Comparison of ENCODE assay signal across 21 cellular contexts in genomic region chr9:92658611-92659010, GRCh38. TPM values are rescaled to one million over a fixed set of nuclear protein-coding genes. Genes with fewer than 3 reads are reported as not detected.
DNase-seq lines count a peak whose midpoint lies in the region; ATAC-seq and TF ChIP-seq lines count a peak whose summit lies in the region.
"Had no signal": no experiment of that assay in that cellular context is flagged by ENCODE, and none has a peak within 500 bp of the region (broad histone marks: within the 10 kb centered on the region; RNA-seq: fewer than 3 reads in every experiment).

No MANE protein-coding gene starts in this region.

- H3K27ac ChIP-seq in aorta (ENCODE audit: low read depth in 1 of 2, low read length in 2 of 2) = no peak overlapping the region
- H3K27ac ChIP-seq: A549 had no signal

- H3K36me3 Mint-ChIP-seq in natural killer cell treated with Interleukin-12 subunit alpha and Interleukin-12 subunit beta and Interleukin-15 and Interleukin-18, amount 100 ng/mL, for 72 hours = no peaks in the 10 kb centered on the region
- no peaks in the 10 kb centered on the region for H3K36me3 Mint-ChIP-seq in natural killer cell

- H3K27ac Mint-ChIP-seq in natural killer cell treated with Interleukin-12 subunit alpha and Interleukin-12 subunit beta and Interleukin-15 and Interleukin-18, amount 100 ng/mL, for 72 hours = no peak overlapping the region
- no peak overlapping the region for H3K27ac Mint-ChIP-seq in natural killer cell
- H3K27ac Mint-ChIP-seq: CD14-positive monocyte; CD4-positive, alpha-beta T cell; GM23338 had no signal

- peaks cover 12 to 13% of the 10 kb centered on the region in 2 donors for H3K4me1 Mint-ChIP-seq in natural killer cell treated with Interleukin-12 subunit alpha and Interleukin-12 subunit beta and Interleukin-15 and Interleukin-18, amount 100 ng/mL, for 72 hours (ENCODE audit: low read depth in 2 of 2)
- H3K4me1 Mint-ChIP-seq in natural killer cell = peaks cover 16 to 17% of the 10 kb centered on the region in 2 donors

- H3K4me3 ChIP-seq in aorta (ENCODE audit: low read length in 2 of 2) = no peak overlapping the region
- H3K4me3 ChIP-seq: A549; BLaER1 treated with 17β-estradiol and CSF1 and Interleukin-3, amounts not matched to agents 10 nM and 100 nM; GM23338 had no signal

- peak; percentile 26 for DNase-seq in natural killer cell treated with Interleukin-12 subunit alpha and Interleukin-12 subunit beta and Interleukin-15 and Interleukin-18, amount 100 ng/mL, for 72 hours (ENCODE audit: low spot score)
- DNase-seq in natural killer cell (no peak), posterior vena cava (ENCODE audit: low spot score) (peak; percentile 44), aorta (peak; percentile 5 to 32), NCI-H2171 (lab: John Stamatoyannopoulos, UW) (no peak), D341Med (ENCODE audit: low spot score) (no peak)
- DNase-seq: 8988T; ACHN; AML-193; BE2C; CD4-positive, alpha-beta T cell; CD8-positive, alpha-beta memory T cell; DMS53; DMS79 treated with DMSO at 0.1 percent for 48 hours; GF-D8; H9 had no signal

- H3K27me3 Mint-ChIP-seq in natural killer cell treated with Interleukin-12 subunit alpha and Interleukin-12 subunit beta and Interleukin-15 and Interleukin-18, amount 100 ng/mL, for 72 hours = no peaks in the 10 kb centered on the region
- no peaks in the 10 kb centered on the region for H3K27me3 Mint-ChIP-seq in natural killer cell (ENCODE audit: low read depth in 2 of 2)
- H3K27me3 Mint-ChIP-seq: CD4-positive, alpha-beta T cell; CD8-positive, alpha-beta memory T cell had no signal

- no peaks in the 10 kb centered on the region for H3K4me1 ChIP-seq in aorta (ENCODE audit: control insufficient read depth in 1 of 2, insufficient read depth in 2 of 2, low read length in 2 of 2)
- H3K4me1 ChIP-seq: A549, BE2C had no signal

- WGBS in aorta, 2 donors = 94 to 96% methylated on average over 4 of the region's 4 CpGs

- no peaks in the 10 kb centered on the region for H3K27me3 ChIP-seq in aorta (ENCODE audit: control insufficient read depth in 1 of 2, insufficient read depth in 2 of 2, low read length in 1 of 2)
- H3K27me3 ChIP-seq: BE2C; BLaER1 treated with 17β-estradiol and CSF1 and Interleukin-3, amounts not matched to agents 10 nM and 100 nM had no signal

- no peak for TF ChIP-seq CTCF in natural killer cell (IDR thresholded peaks at IDR 0.05)

- no peaks in the 10 kb centered on the region for H3K9me3 ChIP-seq in aorta (ENCODE audit: control insufficient read depth, low read length)
- H3K9me3 ChIP-seq: A549; BE2C; BLaER1 treated with 17β-estradiol and CSF1 and Interleukin-3, amounts not matched to agents 10 nM and 100 nM had no signal

- ATAC-seq in natural killer cell treated with Interleukin-12 subunit alpha and Interleukin-12 subunit beta and Interleukin-15 and Interleukin-18, amount 100 ng/mL, for 72 hours = no peak
- no peak for ATAC-seq in natural killer cell
- no peak for ATAC-seq in aorta (ENCODE audit: low FRiP score)
- ATAC-seq: A549, GM23338, HCT116 had no signal

- intact Hi-C loops in natural killer cell (cut with micrococcal nuclease) = no loop called here
- intact Hi-C loops in posterior vena cava (cut with DNase I) = loop anchor here in 1 of 2 donors (10.0 kb wide), 1 partner anchor 524 kb away; no protein-coding TSS in a partner anchor
- intact Hi-C loops in aorta (cut with DNase I) = no loop called here

- H3K4me3 Mint-ChIP-seq in natural killer cell treated with Interleukin-12 subunit alpha and Interleukin-12 subunit beta and Interleukin-15 and Interleukin-18, amount 100 ng/mL, for 72 hours = no peak overlapping the region
- H3K4me3 Mint-ChIP-seq in natural killer cell = no peak overlapping the region
- H3K4me3 Mint-ChIP-seq: CD14-positive monocyte; CD4-positive, alpha-beta T cell; CD8-positive, alpha-beta memory T cell; GM23338; H9 had no signal

- H3K9me3 Mint-ChIP-seq in natural killer cell treated with Interleukin-12 subunit alpha and Interleukin-12 subunit beta and Interleukin-15 and Interleukin-18, amount 100 ng/mL, for 72 hours = no peaks in the 10 kb centered on the region
- H3K9me3 Mint-ChIP-seq in natural killer cell = no peaks in the 10 kb centered on the region
- H3K9me3 Mint-ChIP-seq: CD14-positive monocyte; CD4-positive, alpha-beta T cell; CD8-positive, alpha-beta memory T cell; GM23338; H9 had no signal

- no peaks in the 10 kb centered on the region for H3K36me3 ChIP-seq in aorta (ENCODE audit: control insufficient read depth in 1 of 2, insufficient read depth in 2 of 2, low read length in 1 of 2)

RNA-seq across cellular contexts. Expression of gene IPPK, which starts 11.3 kb away (rescaled TPM):
- total RNA-seq in natural killer cell treated with Interleukin-12 subunit alpha and Interleukin-12 subunit beta and Interleukin-15 and Interleukin-18, amount 100 ng/mL, for 72 hours = 10 to 100 TPM; 11.8 to 21.9 TPM
- total RNA-seq in natural killer cell = 1 to 10 TPM; 4.9 to 9.2 (median 6.7) TPM
- 1 to 10 TPM; 5.8 to 6.6 TPM for total RNA-seq in posterior vena cava
- 10 to 100 TPM in 1 of 2 donors, 1 to 10 TPM in 1; 7.6 to 12.1 TPM for total RNA-seq in aorta
- polyA plus RNA-seq in aorta = 1 to 10 TPM; 2.5 to 6.0 TPM

Comparison
In these comparisons a context has a peak if more than half of its experiments do, and no peak if none do; other contexts are left out.
1. DNase-seq: peak in natural killer cell treated with Interleukin-12 subunit alpha and Interleukin-12 subunit beta and Interleukin-15 and Interleukin-18, amount 100 ng/mL, for 72 hours (single experiment), posterior vena cava (single experiment) and aorta (2 of 2); none in natural killer cell (single experiment), NCI-H2171 (single experiment) and D341Med (single experiment).